In genomic region chr17:47733414-47734288, GRCh38 we compare ENCODE assay signal across 8 cellular contexts. TPM values are rescaled to one million over a fixed set of nuclear protein-coding genes. Genes with fewer than 3 reads are reported as not detected.
A peak's percentile ranks its signal among the peaks of the same experiment; 100 is the strongest.
DNase-seq lines count a peak whose midpoint lies in the region; ATAC-seq lines count a peak whose summit lies in the region.

No MANE protein-coding gene starts in this region.

- H3K4me3 Mint-ChIP-seq in activated CD8-positive, alpha-beta T cell treated with anti-CD3 and anti-CD28 coated beads, Interleukin-2, amount 10 ng/mL, durations not matched to agents 7 days and 5 days = peak overlapping the region; percentile 93
- H3K4me3 Mint-ChIP-seq in stimulated activated effector memory CD8-positive, alpha-beta T cell treated with anti-CD3 and anti-CD28 coated beads, Interleukin-12 subunit alpha, Interleukin-12 subunit beta, amount 100 ng/mL, for 72 hours = peak overlapping the region; percentile 99

- no peaks in the 10 kb centered on the region for H3K9me3 Mint-ChIP-seq in activated CD8-positive, alpha-beta T cell treated with anti-CD3 and anti-CD28 coated beads, Interleukin-2, amount 10 ng/mL, durations not matched to agents 7 days and 5 days (ENCODE audit: insufficient read depth)
- H3K9me3 Mint-ChIP-seq in stimulated activated effector memory CD8-positive, alpha-beta T cell treated with anti-CD3 and anti-CD28 coated beads, Interleukin-12 subunit alpha, Interleukin-12 subunit beta, amount 100 ng/mL, for 72 hours = no peaks in the 10 kb centered on the region

- no peaks in the 10 kb centered on the region for H3K36me3 ChIP-seq in iPS DF 6.9 (ENCODE audit: control insufficient read depth, insufficient read depth, low read length)

- H3K27me3 Mint-ChIP-seq in activated CD8-positive, alpha-beta T cell treated with anti-CD3 and anti-CD28 coated beads, Interleukin-2, amount 10 ng/mL, durations not matched to agents 7 days and 5 days (ENCODE audit: low read depth) = no peaks in the 10 kb centered on the region

- peaks cover 78% of the 10 kb centered on the region for H3K4me1 Mint-ChIP-seq in activated CD8-positive, alpha-beta T cell treated with anti-CD3 and anti-CD28 coated beads, Interleukin-2, amount 10 ng/mL, durations not matched to agents 7 days and 5 days (ENCODE audit: low read depth)
- H3K4me1 Mint-ChIP-seq in stimulated activated effector memory CD8-positive, alpha-beta T cell treated with anti-CD3 and anti-CD28 coated beads, Interleukin-12 subunit alpha, Interleukin-12 subunit beta, amount 100 ng/mL, for 72 hours = peaks cover 62% of the 10 kb centered on the region

- CTCF ChIA-PET in activated CD8-positive, alpha-beta T cell treated with anti-CD3 and anti-CD28 coated beads, Interleukin-2, amount 10 ng/mL, durations not matched to agents 7 days and 5 days (lab: Charles Lee) = interaction anchor here (0.8 to 24.5 kb wide), 12 partner anchors 8 to 237 kb away, joined by 3 to 474 read pairs (median 6); partner anchors contain the start of genes CDK5RAP3 and KPNB1

- POLR2A ChIA-PET in activated CD8-positive, alpha-beta T cell treated with anti-CD3 and anti-CD28 coated beads, Interleukin-2, amount 10 ng/mL, durations not matched to agents 7 days and 5 days (lab: Charles Lee) = interaction anchor here (0.8 to 3.9 kb wide), 20 partner anchors 7 to 151 kb away, joined by 3 to 34 read pairs (median 5); partner anchors contain the start of gene KPNB1

- DNase-seq in DMS53 (lab: John Stamatoyannopoulos, UW) (peak; percentile 74), DMS53 treated with DMSO at 0.1 percent for 48 hours (lab: John Stamatoyannopoulos, UW; ENCODE audit: unreplicated experiment) (no peak), iPS DF 6.9 (ENCODE audit: low read depth, low spot score) (no peak), SHP77 treated with DMSO at 0.1 percent for 48 hours (lab: John Stamatoyannopoulos, UW) (no peak)
- DNase-seq in activated CD8-positive, alpha-beta T cell treated with anti-CD3 and anti-CD28 coated beads, Interleukin-2, amount 10 ng/mL, durations not matched to agents 7 days and 5 days = peak; percentile 46
- DNase-seq in stimulated activated effector memory CD8-positive, alpha-beta T cell treated with anti-CD3 and anti-CD28 coated beads, Interleukin-12 subunit alpha, Interleukin-12 subunit beta, amount 100 ng/mL, for 72 hours (ENCODE audit: low spot score in 2 of 2) = peak; percentile 9 to 70

- H3K27ac Mint-ChIP-seq in activated CD8-positive, alpha-beta T cell treated with anti-CD3 and anti-CD28 coated beads, Interleukin-2, amount 10 ng/mL, durations not matched to agents 7 days and 5 days = peak overlapping the region; percentile 90
- H3K27ac Mint-ChIP-seq in stimulated activated effector memory CD8-positive, alpha-beta T cell treated with anti-CD3 and anti-CD28 coated beads, Interleukin-12 subunit alpha, Interleukin-12 subunit beta, amount 100 ng/mL, for 72 hours = peak overlapping the region; percentile 98

- 0 out of 2 replicates have a peak, but pooled peaks cover 2% of the 10 kb centered on the region for H3K4me1 ChIP-seq in iPS DF 6.9 (ENCODE audit: control insufficient read depth, insufficient read depth, low read length)

- peaks cover 33% of the 10 kb centered on the region for H3K27me3 ChIP-seq in iPS DF 6.9 (ENCODE audit: control insufficient read depth, insufficient read depth, low read length)

- WGBS in iPS DF 6.9 (ENCODE audit: insufficient coverage, insufficient read length) = no CpG with 5 or more reads among the region's 93 CpGs

- H3K4me3 ChIP-seq in iPS DF 6.9 (ENCODE audit: low read length) = peak overlapping the region; percentile 26; the same call in 1 of the 2 replicates

- H3K9me3 ChIP-seq in iPS DF 6.9 (ENCODE audit: control insufficient read depth, insufficient read depth, low read length) = no peaks in the 10 kb centered on the region

- peaks cover 12% of the 10 kb centered on the region for H3K36me3 Mint-ChIP-seq in activated CD8-positive, alpha-beta T cell treated with anti-CD3 and anti-CD28 coated beads, Interleukin-2, amount 10 ng/mL, durations not matched to agents 7 days and 5 days (ENCODE audit: low read depth)
- peaks cover 57% of the 10 kb centered on the region for H3K36me3 Mint-ChIP-seq in stimulated activated effector memory CD8-positive, alpha-beta T cell treated with anti-CD3 and anti-CD28 coated beads, Interleukin-12 subunit alpha, Interleukin-12 subunit beta, amount 100 ng/mL, for 72 hours

- ATAC-seq in HG02970 (IDR thresholded peaks at IDR 0.05; ENCODE audit: low FRiP score, unreplicated experiment) (peak; percentile 20), GM18858 (IDR thresholded peaks at IDR 0.05; ENCODE audit: unreplicated experiment) (no peak)
- peak; percentile 43 for ATAC-seq in activated CD8-positive, alpha-beta T cell treated with anti-CD3 and anti-CD28 coated beads, Interleukin-2, amount 10 ng/mL, durations not matched to agents 7 days and 5 days
- ATAC-seq in stimulated activated effector memory CD8-positive, alpha-beta T cell treated with anti-CD3 and anti-CD28 coated beads, Interleukin-12 subunit alpha, Interleukin-12 subunit beta, amount 100 ng/mL, for 72 hours = peak; percentile 44

- no peak overlapping the region for H3K27ac ChIP-seq in iPS DF 6.9 (ENCODE audit: low read length)

RNA-seq across cellular contexts. Expression of gene TBX21, which starts 0.6 kb away (rescaled TPM):
- total RNA-seq in activated CD8-positive, alpha-beta T cell treated with anti-CD3 and anti-CD28 coated beads, Interleukin-2, amount 10 ng/mL, durations not matched to agents 7 days and 5 days = 10 to 100 TPM; 27.4 to 27.5 TPM

RNA-seq across cellular contexts. Expression of gene TBKBP1, which starts 39.7 kb away (rescaled TPM):
- total RNA-seq in activated CD8-positive, alpha-beta T cell treated with anti-CD3 and anti-CD28 coated beads, Interleukin-2, amount 10 ng/mL, durations not matched to agents 7 days and 5 days = 1 to 10 TPM; 2.4 to 3.7 TPM

Comparison
In these comparisons a context has a peak if more than half of its experiments do, and no peak if none do; other contexts are left out.
1. DNase-seq: peak in DMS53 (single experiment), activated CD8-positive, alpha-beta T cell treated with anti-CD3 and anti-CD28 coated beads, Interleukin-2, amount 10 ng/mL, durations not matched to agents 7 days and 5 days (single experiment) and stimulated activated effector memory CD8-positive, alpha-beta T cell treated with anti-CD3 and anti-CD28 coated beads, Interleukin-12 subunit alpha, Interleukin-12 subunit beta, amount 100 ng/mL, for 72 hours (2 of 2); none in DMS53 treated with DMSO at 0.1 percent for 48 hours (single experiment), iPS DF 6.9 (single experiment) and SHP77 treated with DMSO at 0.1 percent for 48 hours (single experiment).